Comparison of ENCODE assay signal across 8 cellular contexts in the genomic region with DNA sequence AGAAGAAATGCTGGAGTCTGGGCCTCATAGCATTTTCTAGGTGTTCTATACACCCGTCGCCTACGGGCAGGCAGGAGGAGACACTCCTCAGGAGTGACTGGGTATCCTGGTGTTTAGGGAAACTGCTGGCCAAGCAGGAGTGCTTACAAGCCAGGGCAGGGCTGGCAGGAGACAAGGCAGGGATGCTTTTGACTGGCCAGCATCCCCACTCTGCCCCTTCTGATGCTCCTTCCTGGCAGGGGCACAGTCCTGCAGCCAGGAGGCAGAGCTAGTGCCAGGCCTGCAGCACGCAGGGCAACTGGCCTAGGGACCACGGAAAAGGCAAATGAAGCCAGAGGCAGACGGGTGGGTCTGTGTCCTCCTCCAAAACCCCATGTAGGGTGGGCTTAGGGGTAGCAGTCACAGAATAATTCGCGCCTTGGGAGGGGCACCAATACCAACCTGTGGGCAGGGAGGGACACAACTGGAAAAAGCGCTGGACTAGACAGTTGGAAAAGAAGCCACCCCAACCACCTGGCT. TPM values are rescaled to one million over a fixed set of nuclear protein-coding genes. Genes with fewer than 3 reads are reported as not detected.
DNase-seq lines count a peak whose midpoint lies in the region; ATAC-seq and TF ChIP-seq lines count a peak whose summit lies in the region.

No MANE protein-coding gene starts in this region.

- intact Hi-C loops in activated CD8-positive, alpha-beta T cell treated with anti-CD3 and anti-CD28 coated beads for 36 hours (cut with micrococcal nuclease), result loop anchor here (10.0 kb wide), 1 partner anchor 50 kb away; the partner anchor contains the start of gene HILPDA

- peak overlapping the region; percentile 69 for H3K4me3 ChIP-seq in iPS-11a (ENCODE audit: low read depth, low read length)

- H3K27ac Mint-ChIP-seq in activated CD8-positive, alpha-beta T cell treated with anti-CD3 and anti-CD28 coated beads for 36 hours, result peak overlapping the region; percentile 79
- H3K27ac Mint-ChIP-seq in stimulated activated naive CD8-positive, alpha-beta T cell treated with anti-CD3 and anti-CD28 coated beads, Interleukin-15, amount 100 ng/mL, for 72 hours, result peak overlapping the region; percentile 65 to 83

- peaks cover 26% of the 10 kb centered on the region for H3K4me1 Mint-ChIP-seq in activated CD8-positive, alpha-beta T cell treated with anti-CD3 and anti-CD28 coated beads for 36 hours (ENCODE audit: low read depth)
- peaks cover 55% of the 10 kb centered on the region for H3K4me1 Mint-ChIP-seq in stimulated activated naive CD8-positive, alpha-beta T cell treated with anti-CD3 and anti-CD28 coated beads, Interleukin-15, amount 100 ng/mL, for 72 hours

- no peak for ATAC-seq in activated CD8-positive, alpha-beta T cell treated with anti-CD3 and anti-CD28 coated beads for 36 hours
- no peak for ATAC-seq in stimulated activated naive CD8-positive, alpha-beta T cell treated with anti-CD3 and anti-CD28 coated beads, Interleukin-15, amount 100 ng/mL, for 72 hours
- ATAC-seq in GM18511 (IDR thresholded peaks at IDR 0.05; ENCODE audit: unreplicated experiment), result no peak
- ATAC-seq in GM21515 (IDR thresholded peaks at IDR 0.05; ENCODE audit: unreplicated experiment), result no peak

- TF ChIP-seq CTCF in activated CD8-positive, alpha-beta T cell treated with anti-CD3 and anti-CD28 coated beads for 36 hours (IDR thresholded peaks at IDR 0.05), result no peak

- peak overlapping the region; percentile 88 for H3K4me3 Mint-ChIP-seq in activated CD8-positive, alpha-beta T cell treated with anti-CD3 and anti-CD28 coated beads for 36 hours
- peak overlapping the region; percentile 90 for H3K4me3 Mint-ChIP-seq in stimulated activated naive CD8-positive, alpha-beta T cell treated with anti-CD3 and anti-CD28 coated beads, Interleukin-15, amount 100 ng/mL, for 72 hours

- no peaks in the 10 kb centered on the region for H3K9me3 Mint-ChIP-seq in activated CD8-positive, alpha-beta T cell treated with anti-CD3 and anti-CD28 coated beads for 36 hours
- H3K9me3 Mint-ChIP-seq in stimulated activated naive CD8-positive, alpha-beta T cell treated with anti-CD3 and anti-CD28 coated beads, Interleukin-15, amount 100 ng/mL, for 72 hours, result no peaks in the 10 kb centered on the region

- no peaks in the 10 kb centered on the region for H3K27me3 Mint-ChIP-seq in activated CD8-positive, alpha-beta T cell treated with anti-CD3 and anti-CD28 coated beads for 36 hours
- H3K27me3 Mint-ChIP-seq in stimulated activated naive CD8-positive, alpha-beta T cell treated with anti-CD3 and anti-CD28 coated beads, Interleukin-15, amount 100 ng/mL, for 72 hours, result no peaks in the 10 kb centered on the region

- POLR2A ChIA-PET in activated CD8-positive, alpha-beta T cell treated with anti-CD3 and anti-CD28 coated beads for 36 hours (lab: Charles Lee), result interaction anchor here (1.0 to 1.2 kb wide), 3 partner anchors 11 to 61 kb away, joined by 3 to 5 read pairs (median 3); partner anchors contain the start of gene RBM28

- peak; percentile 35 for DNase-seq in stimulated activated CD4-positive, alpha-beta T cell treated with anti-CD3 and anti-CD28 coated beads, Interleukin-15, amount 100 ng/mL, for 24 hours
- no peak for DNase-seq in stimulated activated CD4-positive, alpha-beta T cell treated with anti-CD3 and anti-CD28 coated beads, Interleukin-2, amount 100 ng/mL, for 24 hours
- DNase-seq in activated CD8-positive, alpha-beta T cell treated with anti-CD3 and anti-CD28 coated beads for 36 hours, result peak; percentile 28
- DNase-seq in stimulated activated naive CD8-positive, alpha-beta T cell treated with anti-CD3 and anti-CD28 coated beads, Interleukin-15, amount 100 ng/mL, for 72 hours, result no peak
- DNase-seq in CD1c-positive myeloid dendritic cell (ENCODE audit: extremely low spot score), result no peak

- peaks cover 15% of the 10 kb centered on the region for H3K36me3 Mint-ChIP-seq in activated CD8-positive, alpha-beta T cell treated with anti-CD3 and anti-CD28 coated beads for 36 hours (ENCODE audit: low read depth)

- CTCF ChIA-PET in activated CD8-positive, alpha-beta T cell treated with anti-CD3 and anti-CD28 coated beads for 36 hours (lab: Charles Lee), result interaction anchor here (0.8 to 12.1 kb wide), 12 partner anchors 13 to 70 kb away, joined by 3 to 155 read pairs (median 5); partner anchors contain the start of gene RBM28

RNA-seq across cellular contexts. Expression of gene IMPDH1, which starts 4.9 kb away (rescaled TPM):
- total RNA-seq in activated CD8-positive, alpha-beta T cell treated with anti-CD3 and anti-CD28 coated beads for 36 hours, result 10 to 100 TPM; 60.5 to 68.1 TPM

RNA-seq across cellular contexts. Expression of gene PRRT4, which starts 43.4 kb away (rescaled TPM):
- total RNA-seq in activated CD8-positive, alpha-beta T cell treated with anti-CD3 and anti-CD28 coated beads for 36 hours, result under 1 TPM; 0.20 to 0.69 TPM

RNA-seq across cellular contexts. Expression of gene HILPDA, which starts 50.8 kb away (rescaled TPM):
- 100 to 1,000 TPM; 344 to 362 TPM for total RNA-seq in activated CD8-positive, alpha-beta T cell treated with anti-CD3 and anti-CD28 coated beads for 36 hours

Comparison
In these comparisons a context has a peak if more than half of its experiments do, and no peak if none do; other contexts are left out.
1. DNase-seq: peak in stimulated activated CD4-positive, alpha-beta T cell treated with anti-CD3 and anti-CD28 coated beads, Interleukin-15, amount 100 ng/mL, for 24 hours (single experiment) and activated CD8-positive, alpha-beta T cell treated with anti-CD3 and anti-CD28 coated beads for 36 hours (single experiment); none in stimulated activated CD4-positive, alpha-beta T cell treated with anti-CD3 and anti-CD28 coated beads, Interleukin-2, amount 100 ng/mL, for 24 hours (0 of 2), stimulated activated naive CD8-positive, alpha-beta T cell treated with anti-CD3 and anti-CD28 coated beads, Interleukin-15, amount 100 ng/mL, for 72 hours (0 of 2) and CD1c-positive myeloid dendritic cell (single experiment).